In genomic region chr2:17830053-17831034, GRCh38 we compare ENCODE assay signal across 10 cellular contexts. TPM values are rescaled to one million over a fixed set of nuclear protein-coding genes. Genes with fewer than 3 reads are reported as not detected.
A peak's percentile ranks its signal among the peaks of the same experiment; 100 is the strongest.
DNase-seq lines count a peak whose midpoint lies in the region; ATAC-seq, FAIRE-seq and TF ChIP-seq lines count a peak whose summit lies in the region.
"Had no signal": no experiment of that assay in that cellular context is flagged by ENCODE, and none has a peak within 500 bp of the region (broad histone marks: within the 10 kb centered on the region; RNA-seq: fewer than 3 reads in every experiment).

No MANE protein-coding gene starts in this region.

- no peak overlapping the region for H3K27ac Mint-ChIP-seq in glutamatergic neuron (ENCODE audit: unreplicated experiment)
- H3K27ac Mint-ChIP-seq: T-cell had no signal

- intact Hi-C loops in pancreas (cut with DNase I), result loop anchor here in 1 of 3 donors (10.0 kb wide), 1 partner anchor 116 kb away; no protein-coding TSS in a partner anchor

- H3K4me3 ChIP-seq in BLaER1 treated with 17β-estradiol and CSF1 and Interleukin-3, amounts not matched to agents 10 nM and 100 nM, result no peak overlapping the region; a peak in 1 of 20 replicates
- H3K4me3 ChIP-seq in pancreas, result peak overlapping the region in 1 of 4 donors; percentile 13

- H3K4me2 ChIP-seq in BLaER1 treated with 17β-estradiol and CSF1 and Interleukin-3, amounts not matched to agents 10 nM and 100 nM, result peak overlapping the region; percentile 12 to 41 (median 29); a peak in 19 of 22 replicates

- H3K9me3 Mint-ChIP-seq in glutamatergic neuron (ENCODE audit: unreplicated experiment), result no peaks in the 10 kb centered on the region
- H3K9me3 Mint-ChIP-seq: T-cell had no signal

- peak overlapping the region; percentile 46 for H3K4me3 Mint-ChIP-seq in glutamatergic neuron (ENCODE audit: unreplicated experiment)

- H3K27me3 Mint-ChIP-seq in glutamatergic neuron (ENCODE audit: unreplicated experiment), result peaks cover 1% of the 10 kb centered on the region

- H3K4me1 ChIP-seq in BLaER1 treated with 17β-estradiol and CSF1 and Interleukin-3, amounts not matched to agents 10 nM and 100 nM, result peaks cover 0 to 17% (median 9%) of the 10 kb centered on the region in 10 experiments; a peak in 15 of 20 replicates
- H3K4me1 ChIP-seq in pancreas, result peaks cover 0 to 3% (median 0%) of the 10 kb centered on the region in 3 donors

- peaks cover 17 to 38% (median 31%) of the 10 kb centered on the region in 11 experiments for H3K9me3 ChIP-seq in BLaER1 treated with 17β-estradiol and CSF1 and Interleukin-3, amounts not matched to agents 10 nM and 100 nM (replicated peaks in 1 of 11)
- H3K9me3 ChIP-seq in pancreas, result no peaks in the 10 kb centered on the region

- no peak overlapping the region for H3K27ac ChIP-seq in BLaER1 treated with 17β-estradiol and CSF1 and Interleukin-3, amounts not matched to agents 10 nM and 100 nM
- H3K27ac ChIP-seq in pancreas, result no peak overlapping the region

- 14% methylated on average over 37 of the region's 37 CpGs for WGBS in pancreas, 2 donors

- peaks cover 0 to 10% (median 0%) of the 10 kb centered on the region in 11 experiments; a peak in 3 of 22 replicates for H3K36me3 ChIP-seq in BLaER1 treated with 17β-estradiol and CSF1 and Interleukin-3, amounts not matched to agents 10 nM and 100 nM
- no peaks in the 10 kb centered on the region for H3K36me3 ChIP-seq in pancreas

- no peaks in the 10 kb centered on the region for H3K36me3 Mint-ChIP-seq in glutamatergic neuron (ENCODE audit: unreplicated experiment)
- H3K36me3 Mint-ChIP-seq: T-cell had no signal

- ATAC-seq in GM18873 (IDR thresholded peaks at IDR 0.05; ENCODE audit: low FRiP score, unreplicated experiment), result peak; percentile 79
- ATAC-seq in HG03066 (IDR thresholded peaks at IDR 0.05; ENCODE audit: low read depth, unreplicated experiment), result peak; percentile 96
- ATAC-seq in pancreas, result peak; percentile 78 to 97 (median 90)
- ATAC-seq: T-cell had no signal

- H3K4me1 Mint-ChIP-seq in glutamatergic neuron (ENCODE audit: low read depth, unreplicated experiment), result peaks cover 7% of the 10 kb centered on the region

- H4K20me1 ChIP-seq in BLaER1 treated with 17β-estradiol and CSF1 and Interleukin-3, amounts not matched to agents 10 nM and 100 nM, result no peaks in the 10 kb centered on the region

- 0 out of 22 replicates have a peak, but pooled peaks cover 0 to 6% (median 0%) of the 10 kb centered on the region in 11 experiments for H3K27me3 ChIP-seq in BLaER1 treated with 17β-estradiol and CSF1 and Interleukin-3, amounts not matched to agents 10 nM and 100 nM
- H3K27me3 ChIP-seq in pancreas, result no peaks in the 10 kb centered on the region

- no peak overlapping the region for H3K9ac ChIP-seq in BLaER1 treated with 17β-estradiol and CSF1 and Interleukin-3, amounts not matched to agents 10 nM and 100 nM

- FAIRE-seq in pancreas (lab: Jason Lieb, UNC), result no peak

- DNase-seq in NCI-H2227 (lab: John Stamatoyannopoulos, UW; ENCODE audit: unreplicated experiment) (peak; percentile 95), glutamatergic neuron (peak; percentile 94), pancreas (peak; percentile 31 to 88 (median 66)), NCI-H82 treated with DMSO at 0.1 percent for 48 hours (lab: John Stamatoyannopoulos, UW; ENCODE audit: unreplicated experiment) (no peak)
- DNase-seq in activated naive CD4-positive, alpha-beta T cell treated with Interleukin-2 at 50 U/mL for 16 hours, result peak; percentile 26

- TF ChIP-seq CTCF in glutamatergic neuron (IDR thresholded peaks at IDR 0.05; ENCODE audit: partially characterized antibody, unreplicated experiment) (peak; percentile 91), pancreas (IDR thresholded peaks at IDR 0.05) (peak; percentile 70 to 85 (median 75))

RNA-seq across cellular contexts. Expression of gene MSGN1, which starts 14.1 kb away (rescaled TPM):
- total RNA-seq in glutamatergic neuron (ENCODE audit: unreplicated experiment) (not detected), pancreas (not detected)
- polyA plus RNA-seq in pancreas, result not detected
- total RNA-seq: T-cell had no signal
- polyA plus RNA-seq: thymus had no signal

RNA-seq across cellular contexts. Expression of gene KCNS3, which starts 48.1 kb away (rescaled TPM):
- total RNA-seq in glutamatergic neuron (ENCODE audit: unreplicated experiment), result 5.5 TPM
- total RNA-seq in pancreas, result 10 to 100 TPM in 1 of 6 donors, 1 to 10 TPM in 5; 3.3 to 10.2 (median 6.1) TPM
- 10 to 100 TPM in 1 of 2 donors, 1 to 10 TPM in 1; 4.4 to 16.4 TPM for polyA plus RNA-seq in pancreas
